Comparison of ENCODE assay signal across 19 cellular contexts in genomic region chr19:2259331-2259730, GRCh38. TPM values are rescaled to one million over a fixed set of nuclear protein-coding genes. Genes with fewer than 3 reads are reported as not detected.
DNase-seq lines count a peak whose midpoint lies in the region; ATAC-seq, FAIRE-seq and TF ChIP-seq lines count a peak whose summit lies in the region.
"Had no signal": no experiment of that assay in that cellular context is flagged by ENCODE, and none has a peak within 500 bp of the region (broad histone marks: within the 10 kb centered on the region; RNA-seq: fewer than 3 reads in every experiment).

No MANE protein-coding gene starts in this region.

- no peak for FAIRE-seq in GM12878 (lab: Jason Lieb, UNC)

- BruUV-seq in GM12878 (replicated peaks; lab: Mats Ljungman, UMichigan): no TSS peak

- H3K36me3 Mint-ChIP-seq in natural killer cell: no peaks in the 10 kb centered on the region
- no peaks in the 10 kb centered on the region for H3K36me3 Mint-ChIP-seq in natural killer cell treated with Interleukin-12 subunit alpha and Interleukin-12 subunit beta and Interleukin-15 and Interleukin-18, amount 100 ng/mL, for 72 hours
- no peaks in the 10 kb centered on the region for H3K36me3 Mint-ChIP-seq in activated CD8-positive, alpha-beta memory T cell treated with anti-CD3 and anti-CD28 coated beads, Interleukin-2, amount 10 ng/mL, durations not matched to agents 7 days and 5 days

- DNase-seq in natural killer cell (no peak), NCI-H2029 treated with DMSO at 0.1 percent for 48 hours (lab: John Stamatoyannopoulos, UW) (peak; percentile 34), GM12878 (ENCODE audit: low read depth, low spot score) (no peak), NCI-H1694 (lab: John Stamatoyannopoulos, UW) (no peak), NCI-H2196 treated with DMSO at 0.1 percent for 48 hours (lab: John Stamatoyannopoulos, UW; ENCODE audit: unreplicated experiment) (no peak)
- DNase-seq in natural killer cell treated with Interleukin-12 subunit alpha and Interleukin-12 subunit beta and Interleukin-15 and Interleukin-18, amount 100 ng/mL, for 72 hours (ENCODE audit: low spot score): no peak
- no peak for DNase-seq in activated CD8-positive, alpha-beta memory T cell treated with anti-CD3 and anti-CD28 coated beads, Interleukin-2, amount 10 ng/mL, durations not matched to agents 7 days and 5 days
- DNase-seq: AML-193; amygdala; colonic mucosa; DMS79 treated with DMSO at 0.1 percent for 48 hours; hippocampal formation; left colon; NCI-H2107; stimulated activated CD4-positive, alpha-beta T cell treated with anti-CD3 and anti-CD28 coated beads, Interleukin-15, amount 100 ng/mL, for 24 hours had no signal

- WGBS in GM12878 (ENCODE audit: insufficient coverage, insufficient replicate concordance, low lambda C conversion rate, missing lambda C conversion rate): 82% methylated on average over 4 of the region's 5 CpGs

- TF ChIP-seq EP300 in GM12878 (IDR thresholded peaks at IDR 0.05; ENCODE audit: borderline replicate concordance in 1 of 2, control insufficient read depth in 1 of 2, low read depth in 2 of 2, low read length in 2 of 2): no peak

- no peaks in the 10 kb centered on the region for H3K9me3 Mint-ChIP-seq in natural killer cell
- H3K9me3 Mint-ChIP-seq in natural killer cell treated with Interleukin-12 subunit alpha and Interleukin-12 subunit beta and Interleukin-15 and Interleukin-18, amount 100 ng/mL, for 72 hours: no peaks in the 10 kb centered on the region
- H3K9me3 Mint-ChIP-seq in activated CD8-positive, alpha-beta memory T cell treated with anti-CD3 and anti-CD28 coated beads, Interleukin-2, amount 10 ng/mL, durations not matched to agents 7 days and 5 days (ENCODE audit: low read depth): no peaks in the 10 kb centered on the region

- no peak overlapping the region for H3K4me2 ChIP-seq in GM12878 (ENCODE audit: control insufficient read depth, insufficient read depth)

- no peak for TF ChIP-seq POLR2A in GM12878 (IDR thresholded peaks at IDR 0.05; ENCODE audit: low read depth, low read length)

- H3K36me3 ChIP-seq in GM12878 (ENCODE audit: control insufficient read depth in 2 of 2, insufficient read depth in 2 of 2, low read length in 1 of 2): no peaks in the 10 kb centered on the region
- H3K36me3 ChIP-seq: colonic mucosa, thoracic aorta had no signal

- H3K27me3 Mint-ChIP-seq in natural killer cell (ENCODE audit: low read depth in 2 of 2): peaks cover 0 to 1% of the 10 kb centered on the region in 2 donors
- no peaks in the 10 kb centered on the region for H3K27me3 Mint-ChIP-seq in natural killer cell treated with Interleukin-12 subunit alpha and Interleukin-12 subunit beta and Interleukin-15 and Interleukin-18, amount 100 ng/mL, for 72 hours
- peaks cover under 1% of the 10 kb centered on the region for H3K27me3 Mint-ChIP-seq in activated CD8-positive, alpha-beta memory T cell treated with anti-CD3 and anti-CD28 coated beads, Interleukin-2, amount 10 ng/mL, durations not matched to agents 7 days and 5 days

- no peak overlapping the region for H3K4me3 ChIP-seq in GM12878
- H3K4me3 ChIP-seq: colonic mucosa, thoracic aorta had no signal

- RAD21 ChIA-PET in GM12878 (lab: Charles Lee; ENCODE audit: unreplicated experiment): interaction anchor here (0.6 to 5.4 kb wide), 5 partner anchors 13 to 133 kb away, joined by 3 to 72 read pairs (median 4); partner anchors contain the start of gene SF3A2

- H3K27ac Mint-ChIP-seq in natural killer cell: peak overlapping the region; percentile 74 to 85
- H3K27ac Mint-ChIP-seq in natural killer cell treated with Interleukin-12 subunit alpha and Interleukin-12 subunit beta and Interleukin-15 and Interleukin-18, amount 100 ng/mL, for 72 hours: peak overlapping the region in 1 of 2 donors; percentile 78
- H3K27ac Mint-ChIP-seq in activated CD8-positive, alpha-beta memory T cell treated with anti-CD3 and anti-CD28 coated beads, Interleukin-2, amount 10 ng/mL, durations not matched to agents 7 days and 5 days: no peak overlapping the region

- SMC1A ChIA-PET in GM12878 (lab: Charles Lee; ENCODE audit: uncharacterized antibody, unreplicated experiment): interaction anchor here (1.3 to 3.5 kb wide), 4 partner anchors 11 to 88 kb away, joined by 3 to 39 read pairs (median 8); no protein-coding TSS in a partner anchor

- H4K20me1 ChIP-seq in GM12878 (ENCODE audit: control insufficient read depth, insufficient read depth): no peaks in the 10 kb centered on the region

- peak overlapping the region; percentile 28 for H3K4me3 Mint-ChIP-seq in natural killer cell
- H3K4me3 Mint-ChIP-seq in natural killer cell treated with Interleukin-12 subunit alpha and Interleukin-12 subunit beta and Interleukin-15 and Interleukin-18, amount 100 ng/mL, for 72 hours: no peak overlapping the region
- H3K4me3 Mint-ChIP-seq in activated CD8-positive, alpha-beta memory T cell treated with anti-CD3 and anti-CD28 coated beads, Interleukin-2, amount 10 ng/mL, durations not matched to agents 7 days and 5 days: no peak overlapping the region

- no peak for TF ChIP-seq RAD21 in GM12878 (IDR thresholded peaks at IDR 0.05; ENCODE audit: insufficient read depth, low read depth, low read length)

- no peak for ATAC-seq in natural killer cell
- no peak for ATAC-seq in natural killer cell treated with Interleukin-12 subunit alpha and Interleukin-12 subunit beta and Interleukin-15 and Interleukin-18, amount 100 ng/mL, for 72 hours
- no peak for ATAC-seq in GM12878
- ATAC-seq in activated CD8-positive, alpha-beta memory T cell treated with anti-CD3 and anti-CD28 coated beads, Interleukin-2, amount 10 ng/mL, durations not matched to agents 7 days and 5 days: no peak
- no peak for ATAC-seq in HG03354 (IDR thresholded peaks at IDR 0.05; ENCODE audit: poor library complexity, severe bottlenecking, unreplicated experiment)
- ATAC-seq: esophagus mucosa had no signal

- no peak overlapping the region for H3K9ac ChIP-seq in GM12878 (ENCODE audit: control insufficient read depth, insufficient read depth, low read length)

- peaks cover 6% of the 10 kb centered on the region in 2 donors for H3K4me1 Mint-ChIP-seq in natural killer cell
- peaks cover 6 to 11% of the 10 kb centered on the region in 2 donors for H3K4me1 Mint-ChIP-seq in natural killer cell treated with Interleukin-12 subunit alpha and Interleukin-12 subunit beta and Interleukin-15 and Interleukin-18, amount 100 ng/mL, for 72 hours (ENCODE audit: low read depth in 2 of 2)
- peaks cover 28% of the 10 kb centered on the region for H3K4me1 Mint-ChIP-seq in activated CD8-positive, alpha-beta memory T cell treated with anti-CD3 and anti-CD28 coated beads, Interleukin-2, amount 10 ng/mL, durations not matched to agents 7 days and 5 days

- H3K27ac ChIP-seq in GM12878 (ENCODE audit: control insufficient read depth, insufficient read depth): no peak overlapping the region
- H3K27ac ChIP-seq: thoracic aorta had no signal

- in situ Hi-C loops in GM12878 (cut with MboI): no loop called here

- no peak overlapping the region for H2AFZ ChIP-seq in GM12878 (ENCODE audit: control insufficient read depth, low read depth, low read length)

- H3K79me2 ChIP-seq in GM12878 (ENCODE audit: control insufficient read depth, insufficient read depth, low read length): no peaks in the 10 kb centered on the region

- TF ChIP-seq CTCF in natural killer cell (IDR thresholded peaks at IDR 0.05): no peak
- no peak for TF ChIP-seq CTCF in GM12878 (IDR thresholded peaks at IDR 0.05 in 2 of 3, conservative IDR thresholded peaks at IDR 0.05 in 1 of 3; ENCODE audit: control insufficient read depth in 2 of 3, extremely low read depth in 1 of 3, insufficient read depth in 1 of 3, low read depth in 3 of 3, low read length in 3 of 3)

- CTCF ChIA-PET in GM12878 (lab: Yijun Ruan, JAX): interaction anchor here (0.6 to 6.7 kb wide), 5 partner anchors 15 to 104 kb away, joined by 5 to 130 read pairs (median 17); no protein-coding TSS in a partner anchor
- CTCF ChIA-PET in activated CD8-positive, alpha-beta memory T cell treated with anti-CD3 and anti-CD28 coated beads, Interleukin-2, amount 10 ng/mL, durations not matched to agents 7 days and 5 days (lab: Charles Lee): interaction anchor here (1.3 to 4.3 kb wide), 6 partner anchors 9 to 56 kb away, joined by 3 to 68 read pairs (median 10); partner anchors contain the start of genes PLEKHJ1 and SF3A2

- no peaks in the 10 kb centered on the region; a peak in 1 of 4 replicates for H3K27me3 ChIP-seq in GM12878 (replicated peaks in 1 of 2; ENCODE audit: control insufficient read depth in 2 of 2, insufficient read depth in 2 of 2, low read length in 1 of 2)

- intact Hi-C loops in natural killer cell (cut with micrococcal nuclease) (no loop called here), GM12878 (cut with micrococcal nuclease; ENCODE audit: unreplicated experiment) (no loop called here)

- no peaks in the 10 kb centered on the region for H3K9me3 ChIP-seq in GM12878 (replicated peaks; ENCODE audit: control insufficient read depth, insufficient read depth, low read length)
- H3K9me3 ChIP-seq: colonic mucosa, thoracic aorta had no signal

- POLR2A ChIA-PET in GM12878 (lab: Charles Lee): interaction anchor here (0.6 to 4.7 kb wide), 7 partner anchors 12 to 177 kb away, joined by 3 to 54 read pairs (median 8); no protein-coding TSS in a partner anchor

- peaks cover 19% of the 10 kb centered on the region for H3K4me1 ChIP-seq in GM12878 (ENCODE audit: control insufficient read depth, insufficient read depth, low read length)

RNA-seq across cellular contexts. Expression of gene JSRP1, which starts 3.1 kb away (rescaled TPM):
- 1 to 10 TPM in 1 of 3 donors, under 1 TPM in 1, not detected in 1; 0.82 to 2.0 TPM for total RNA-seq in natural killer cell
- under 1 TPM in 1 of 2 donors, not detected in 1; 0.73 TPM for total RNA-seq in natural killer cell treated with Interleukin-12 subunit alpha and Interleukin-12 subunit beta and Interleukin-15 and Interleukin-18, amount 100 ng/mL, for 72 hours
- not detected in 2 replicates for total RNA-seq in GM12878 (2013; cell fraction: nucleolus; rRNA removed)
- not detected in 2 replicates for total RNA-seq in GM12878 (2014; rRNA removed)
- not detected in 2 replicates for total RNA-seq in GM12878 (2014; rRNA removed; fragmentation: Illumina TruSeq; extraction: Trizol)
- total RNA-seq in GM12878 (2021): 0.41 and 0.43 TPM in 2 replicates
- not detected for polyA plus RNA-seq in GM12878 (2011; ENCODE audit: low read depth)
- not detected in 2 replicates for polyA plus RNA-seq in GM12878 (2011; rRNA removed)
- 0.10 TPM in 1 of 2 replicates, not detected in the other for polyA plus RNA-seq in GM12878 (2011; cell fraction: cytosol; rRNA removed)
- polyA plus RNA-seq in GM12878 (2011; cell fraction: nucleus; rRNA removed): 0.13 TPM in 1 of 2 replicates, not detected in the other
- 0.90 and 2.8 TPM in 2 replicates for polyA plus RNA-seq in GM12878 (2012)
- not detected in 2 replicates for polyA plus RNA-seq in GM12878 (2014; fragmentation: Illumina TruSeq; extraction: Trizol)
- polyA plus RNA-seq in GM12878 (2014; fragmentation: Nextera tagmentation; extraction: Ambion mirVana): not detected
- polyA plus RNA-seq in GM12878 (2014; rRNA removed): 0.14 TPM in 1 of 2 replicates, not detected in the other
- polyA plus RNA-seq in GM12878 (2016; fragmentation: Nextera tagmentation; extraction: Ambion mirVana): under 1 TPM; 0.49 to 0.91 TPM
- 0.72 TPM in 1 of 2 replicates, not detected in the other for polyA minus RNA-seq in GM12878 (2011; rRNA and poly(A)+ RNA removed)
- not detected in 2 replicates for polyA minus RNA-seq in GM12878 (2011; cell fraction: cytosol; rRNA and poly(A)+ RNA removed)
- not detected in 2 replicates for polyA minus RNA-seq in GM12878 (2011; cell fraction: nucleus; rRNA and poly(A)+ RNA removed)
- total RNA-seq in activated CD8-positive, alpha-beta memory T cell treated with anti-CD3 and anti-CD28 coated beads, Interleukin-2, amount 10 ng/mL, durations not matched to agents 7 days and 5 days: 1 to 10 TPM in 1 of 2 experiments, not detected in 1; 1.0 TPM
- total RNA-seq: esophagus mucosa, thoracic aorta had no signal

RNA-seq across cellular contexts. Expression of gene AMH, which starts 10.2 kb away (rescaled TPM):
- total RNA-seq in natural killer cell: 1 to 10 TPM in 1 of 3 donors, under 1 TPM in 2; 0.55 to 2.1 (median 0.88) TPM
- total RNA-seq in natural killer cell treated with Interleukin-12 subunit alpha and Interleukin-12 subunit beta and Interleukin-15 and Interleukin-18, amount 100 ng/mL, for 72 hours: 1 to 10 TPM; 2.8 to 3.5 TPM
- total RNA-seq in GM12878 (2013; cell fraction: nucleolus; rRNA removed): 3.2 and 4.9 TPM in 2 replicates
- 1.4 and 1.7 TPM in 2 replicates for total RNA-seq in GM12878 (2014; rRNA removed)
- total RNA-seq in GM12878 (2014; rRNA removed; fragmentation: Illumina TruSeq; extraction: Trizol): 0.18 TPM in 1 of 2 replicates, not detected in the other
- 2.1 and 3.5 TPM in 2 replicates for total RNA-seq in GM12878 (2021)
- not detected for polyA plus RNA-seq in GM12878 (2011; ENCODE audit: low read depth)
- polyA plus RNA-seq in GM12878 (2011; rRNA removed): 0.20 and 0.22 TPM in 2 replicates
- polyA plus RNA-seq in GM12878 (2011; cell fraction: cytosol; rRNA removed): 0.30 and 0.89 TPM in 2 replicates
- 15.5 and 28.6 TPM in 2 replicates for polyA plus RNA-seq in GM12878 (2011; cell fraction: nucleus; rRNA removed)
- 0.27 and 0.92 TPM in 2 replicates for polyA plus RNA-seq in GM12878 (2012)
- polyA plus RNA-seq in GM12878 (2014; fragmentation: Illumina TruSeq; extraction: Trizol): not detected in 2 replicates
- not detected for polyA plus RNA-seq in GM12878 (2014; fragmentation: Nextera tagmentation; extraction: Ambion mirVana)
- polyA plus RNA-seq in GM12878 (2014; rRNA removed): 2.6 TPM in 2 replicates
- under 1 TPM in 1 of 2 experiments, not detected in 1; 0.17 TPM for polyA plus RNA-seq in GM12878 (2016; fragmentation: Nextera tagmentation; extraction: Ambion mirVana)
- 0.31 TPM in 1 of 2 replicates, not detected in the other for polyA minus RNA-seq in GM12878 (2011; rRNA and poly(A)+ RNA removed)
- 1.2 TPM in 1 of 2 replicates, not detected in the other for polyA minus RNA-seq in GM12878 (2011; cell fraction: cytosol; rRNA and poly(A)+ RNA removed)
- polyA minus RNA-seq in GM12878 (2011; cell fraction: nucleus; rRNA and poly(A)+ RNA removed): 1.6 and 5.0 TPM in 2 replicates
- 1 to 10 TPM; 5.1 to 6.0 TPM for total RNA-seq in activated CD8-positive, alpha-beta memory T cell treated with anti-CD3 and anti-CD28 coated beads, Interleukin-2, amount 10 ng/mL, durations not matched to agents 7 days and 5 days

RNA-seq across cellular contexts. Expression of gene PEAK3, which starts 22.6 kb away (rescaled TPM):
- total RNA-seq in natural killer cell (1 to 10 TPM; 5.7 to 9.5 (median 8.4) TPM), GM12878 (2014; rRNA removed) (not detected in 2 replicates), GM12878 (2014; rRNA removed; fragmentation: Illumina TruSeq; extraction: Trizol) (not detected in 2 replicates), GM12878 (2021) (0.10 and 0.13 TPM in 2 replicates)
- 1 to 10 TPM; 2.4 to 8.2 TPM for total RNA-seq in natural killer cell treated with Interleukin-12 subunit alpha and Interleukin-12 subunit beta and Interleukin-15 and Interleukin-18, amount 100 ng/mL, for 72 hours
- total RNA-seq in GM12878 (2013; cell fraction: nucleolus; rRNA removed): not detected in 2 replicates
- 0.09 TPM for polyA plus RNA-seq in GM12878 (2011; ENCODE audit: low read depth)
- polyA plus RNA-seq in GM12878 (2011; rRNA removed) (0.03 TPM in 1 of 2 replicates, not detected in the other), GM12878 (2014; fragmentation: Illumina TruSeq; extraction: Trizol) (not detected in 2 replicates), GM12878 (2014; fragmentation: Nextera tagmentation; extraction: Ambion mirVana) (not detected), GM12878 (2014; rRNA removed) (not detected in 2 replicates), GM12878 (2016; fragmentation: Nextera tagmentation; extraction: Ambion mirVana) (under 1 TPM in 1 of 2 experiments, not detected in 1; 0.05 TPM)
- not detected in 2 replicates for polyA plus RNA-seq in GM12878 (2011; cell fraction: cytosol; rRNA removed)
- polyA plus RNA-seq in GM12878 (2011; cell fraction: nucleus; rRNA removed): 0.06 and 0.19 TPM in 2 replicates
- polyA plus RNA-seq in GM12878 (2012): 0.25 and 1.1 TPM in 2 replicates
- polyA minus RNA-seq in GM12878 (2011; rRNA and poly(A)+ RNA removed): 0.05 TPM in 1 of 2 replicates, not detected in the other
- 0.52 TPM in 1 of 2 replicates, not detected in the other for polyA minus RNA-seq in GM12878 (2011; cell fraction: cytosol; rRNA and poly(A)+ RNA removed)
- 0.12 and 0.19 TPM in 2 replicates for polyA minus RNA-seq in GM12878 (2011; cell fraction: nucleus; rRNA and poly(A)+ RNA removed)
- total RNA-seq in activated CD8-positive, alpha-beta memory T cell treated with anti-CD3 and anti-CD28 coated beads, Interleukin-2, amount 10 ng/mL, durations not matched to agents 7 days and 5 days: under 1 TPM in 1 of 2 experiments, not detected in 1; 0.54 TPM
- total RNA-seq: pulmonary artery endothelial cell had no signal

RNA-seq across cellular contexts. Expression of gene SF3A2, which starts 22.7 kb away (rescaled TPM):
- total RNA-seq in natural killer cell (100 to 1,000 TPM; 143 to 165 (median 147) TPM), GM12878 (2014; rRNA removed) (41.5 and 49.3 TPM in 2 replicates), GM12878 (2014; rRNA removed; fragmentation: Illumina TruSeq; extraction: Trizol) (12.3 and 15.6 TPM in 2 replicates), GM12878 (2021) (132 and 143 TPM in 2 replicates)
- 100 to 1,000 TPM in 1 of 2 donors, 10 to 100 TPM in 1; 99.2 to 192 TPM for total RNA-seq in natural killer cell treated with Interleukin-12 subunit alpha and Interleukin-12 subunit beta and Interleukin-15 and Interleukin-18, amount 100 ng/mL, for 72 hours
- 88.3 and 88.5 TPM in 2 replicates for total RNA-seq in GM12878 (2013; cell fraction: nucleolus; rRNA removed)
- polyA plus RNA-seq in GM12878 (2011; ENCODE audit: low read depth): 49.8 TPM
- polyA plus RNA-seq in GM12878 (2011; rRNA removed) (3.3 and 5.4 TPM in 2 replicates), GM12878 (2014; fragmentation: Illumina TruSeq; extraction: Trizol) (2.4 and 26.9 TPM in 2 replicates), GM12878 (2014; fragmentation: Nextera tagmentation; extraction: Ambion mirVana) (under 1 TPM; 0.33 to 0.55 TPM), GM12878 (2014; rRNA removed) (36.2 and 61.3 TPM in 2 replicates), GM12878 (2016; fragmentation: Nextera tagmentation; extraction: Ambion mirVana) (10 to 100 TPM; 34.4 to 39.7 TPM)
- 11.1 and 14.5 TPM in 2 replicates for polyA plus RNA-seq in GM12878 (2011; cell fraction: cytosol; rRNA removed)
- polyA plus RNA-seq in GM12878 (2011; cell fraction: nucleus; rRNA removed): 89.6 and 126 TPM in 2 replicates
- polyA plus RNA-seq in GM12878 (2012): 86.1 and 131 TPM in 2 replicates
- polyA minus RNA-seq in GM12878 (2011; rRNA and poly(A)+ RNA removed): 10.2 and 25.5 TPM in 2 replicates
- polyA minus RNA-seq in GM12878 (2011; cell fraction: cytosol; rRNA and poly(A)+ RNA removed): 30.7 and 38.0 TPM in 2 replicates
- 69.4 and 102 TPM in 2 replicates for polyA minus RNA-seq in GM12878 (2011; cell fraction: nucleus; rRNA and poly(A)+ RNA removed)
- total RNA-seq in activated CD8-positive, alpha-beta memory T cell treated with anti-CD3 and anti-CD28 coated beads, Interleukin-2, amount 10 ng/mL, durations not matched to agents 7 days and 5 days: 100 to 1,000 TPM; 167 to 178 TPM

RNA-seq across cellular contexts. Expression of gene PLEKHJ1, which starts 23.2 kb away (rescaled TPM):
- total RNA-seq in natural killer cell: 10 to 100 TPM; 36.7 to 45.8 (median 44.7) TPM
- 10 to 100 TPM; 59.8 to 85.9 TPM for total RNA-seq in natural killer cell treated with Interleukin-12 subunit alpha and Interleukin-12 subunit beta and Interleukin-15 and Interleukin-18, amount 100 ng/mL, for 72 hours
- total RNA-seq in GM12878 (2013; cell fraction: nucleolus; rRNA removed): 30.4 and 31.3 TPM in 2 replicates
- total RNA-seq in GM12878 (2014; rRNA removed): 131 and 133 TPM in 2 replicates
- 42.8 and 49.7 TPM in 2 replicates for total RNA-seq in GM12878 (2014; rRNA removed; fragmentation: Illumina TruSeq; extraction: Trizol)
- total RNA-seq in GM12878 (2021): 92.9 and 98.0 TPM in 2 replicates
- polyA plus RNA-seq in GM12878 (2011; ENCODE audit: low read depth): 24.5 TPM
- 27.7 and 52.0 TPM in 2 replicates for polyA plus RNA-seq in GM12878 (2011; rRNA removed)
- 90.9 and 142 TPM in 2 replicates for polyA plus RNA-seq in GM12878 (2011; cell fraction: cytosol; rRNA removed)
- 85.3 and 98.1 TPM in 2 replicates for polyA plus RNA-seq in GM12878 (2011; cell fraction: nucleus; rRNA removed)
- polyA plus RNA-seq in GM12878 (2012): 53.2 and 83.0 TPM in 2 replicates
- 13.8 and 32.4 TPM in 2 replicates for polyA plus RNA-seq in GM12878 (2014; fragmentation: Illumina TruSeq; extraction: Trizol)
- polyA plus RNA-seq in GM12878 (2014; fragmentation: Nextera tagmentation; extraction: Ambion mirVana): 1 to 10 TPM; 1.3 to 6.9 TPM
- 133 and 158 TPM in 2 replicates for polyA plus RNA-seq in GM12878 (2014; rRNA removed)
- 100 to 1,000 TPM; 119 to 125 TPM for polyA plus RNA-seq in GM12878 (2016; fragmentation: Nextera tagmentation; extraction: Ambion mirVana)
- 9.7 and 26.1 TPM in 2 replicates for polyA minus RNA-seq in GM12878 (2011; rRNA and poly(A)+ RNA removed)
- polyA minus RNA-seq in GM12878 (2011; cell fraction: cytosol; rRNA and poly(A)+ RNA removed): 12.0 and 16.9 TPM in 2 replicates
- 14.1 and 27.3 TPM in 2 replicates for polyA minus RNA-seq in GM12878 (2011; cell fraction: nucleus; rRNA and poly(A)+ RNA removed)
- total RNA-seq in activated CD8-positive, alpha-beta memory T cell treated with anti-CD3 and anti-CD28 coated beads, Interleukin-2, amount 10 ng/mL, durations not matched to agents 7 days and 5 days: 10 to 100 TPM; 78.3 to 80.8 TPM
